In genomic region chr12:103441437-103442186, GRCh38 we compare ENCODE assay signal across 1 cellular context.
TF ChIP-seq lines count a peak whose summit lies in the region.

No MANE protein-coding gene starts in this region.

TF ChIP-seq in GM23338, 12 proteins besides CTCF, POLR2A, EP300 and RAD21 (continued from another document):
- TF ChIP-seq, protein P1, sequence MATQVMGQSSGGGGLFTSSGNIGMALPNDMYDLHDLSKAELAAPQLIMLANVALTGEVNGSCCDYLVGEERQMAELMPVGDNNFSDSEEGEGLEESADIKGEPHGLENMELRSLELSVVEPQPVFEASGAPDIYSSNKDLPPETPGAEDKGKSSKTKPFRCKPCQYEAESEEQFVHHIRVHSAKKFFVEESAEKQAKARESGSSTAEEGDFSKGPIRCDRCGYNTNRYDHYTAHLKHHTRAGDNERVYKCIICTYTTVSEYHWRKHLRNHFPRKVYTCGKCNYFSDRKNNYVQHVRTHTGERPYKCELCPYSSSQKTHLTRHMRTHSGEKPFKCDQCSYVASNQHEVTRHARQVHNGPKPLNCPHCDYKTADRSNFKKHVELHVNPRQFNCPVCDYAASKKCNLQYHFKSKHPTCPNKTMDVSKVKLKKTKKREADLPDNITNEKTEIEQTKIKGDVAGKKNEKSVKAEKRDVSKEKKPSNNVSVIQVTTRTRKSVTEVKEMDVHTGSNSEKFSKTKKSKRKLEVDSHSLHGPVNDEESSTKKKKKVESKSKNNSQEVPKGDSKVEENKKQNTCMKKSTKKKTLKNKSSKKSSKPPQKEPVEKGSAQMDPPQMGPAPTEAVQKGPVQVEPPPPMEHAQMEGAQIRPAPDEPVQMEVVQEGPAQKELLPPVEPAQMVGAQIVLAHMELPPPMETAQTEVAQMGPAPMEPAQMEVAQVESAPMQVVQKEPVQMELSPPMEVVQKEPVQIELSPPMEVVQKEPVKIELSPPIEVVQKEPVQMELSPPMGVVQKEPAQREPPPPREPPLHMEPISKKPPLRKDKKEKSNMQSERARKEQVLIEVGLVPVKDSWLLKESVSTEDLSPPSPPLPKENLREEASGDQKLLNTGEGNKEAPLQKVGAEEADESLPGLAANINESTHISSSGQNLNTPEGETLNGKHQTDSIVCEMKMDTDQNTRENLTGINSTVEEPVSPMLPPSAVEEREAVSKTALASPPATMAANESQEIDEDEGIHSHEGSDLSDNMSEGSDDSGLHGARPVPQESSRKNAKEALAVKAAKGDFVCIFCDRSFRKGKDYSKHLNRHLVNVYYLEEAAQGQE (IDR thresholded peaks at IDR 0.05; ENCODE audit: unreplicated experiment): no peak
- TF ChIP-seq ZNF114 (CRISPR knock-in tag; IDR thresholded peaks at IDR 0.05): no peak
- no peak for TF ChIP-seq NANOG (IDR thresholded peaks at IDR 0.05; ENCODE audit: borderline replicate concordance)
- TF ChIP-seq POLR2AphosphoS5 (IDR thresholded peaks at IDR 0.05; ENCODE audit: low read depth): no peak
- no peak for TF ChIP-seq EZH2phosphoT487 (IDR thresholded peaks at IDR 0.05; ENCODE audit: unreplicated experiment)
